Comparison of ENCODE assay signal across 18 cellular contexts in genomic region chr1:184826001-184826400, GRCh38.
DNase-seq lines count a peak whose midpoint lies in the region; ATAC-seq and TF ChIP-seq lines count a peak whose summit lies in the region.
"Had no signal": no experiment of that assay in that cellular context is flagged by ENCODE, and none has a peak within 500 bp of the region (broad histone marks: within the 10 kb centered on the region; RNA-seq: fewer than 3 reads in every experiment).

No MANE protein-coding gene starts in this region.

- H3K36me3 ChIP-seq in OCI-LY3 (replicated peaks; ENCODE audit: low read depth, low read length) = peaks cover 58% of the 10 kb centered on the region
- peaks cover 44% of the 10 kb centered on the region for H3K36me3 ChIP-seq in right atrium auricular region
- no peaks in the 10 kb centered on the region for H3K36me3 ChIP-seq in thyroid gland

- ATAC-seq in activated naive CD8-positive, alpha-beta T cell treated with anti-CD3 and anti-CD28 coated beads, Interleukin-2, amount 50 U/mL, for 24 hours = peak; percentile 80
- ATAC-seq: esophagus mucosa, GM23338 had no signal

- no peaks in the 10 kb centered on the region for H3K27me3 Mint-ChIP-seq in activated naive CD8-positive, alpha-beta T cell treated with anti-CD3 and anti-CD28 coated beads, Interleukin-2, amount 50 U/mL, for 24 hours
- no peaks in the 10 kb centered on the region for H3K27me3 Mint-ChIP-seq in activated naive CD8-positive, alpha-beta T cell treated with anti-CD3 and anti-CD28 coated beads for 36 hours
- H3K27me3 Mint-ChIP-seq: CD4-positive, alpha-beta T cell had no signal

- peak overlapping the region; percentile 46; the same call in 1 of the 2 replicates for H3K9ac ChIP-seq in OCI-LY3 (ENCODE audit: low read length)

- H3K27me3 ChIP-seq in OCI-LY3 (ENCODE audit: low read depth, low read length) (no peaks in the 10 kb centered on the region), right atrium auricular region (no peaks in the 10 kb centered on the region), thyroid gland (no peaks in the 10 kb centered on the region)

- no peak overlapping the region for H2AFZ ChIP-seq in OCI-LY3 (ENCODE audit: low read depth, low read length)
- H2AFZ ChIP-seq: GM23338 had no signal

- 70 to 74% methylated on average over 5 of the region's 5 CpGs for WGBS in thyroid gland, 2 donors

- H4K20me1 ChIP-seq in OCI-LY3 (ENCODE audit: insufficient read depth, low read length) = no peaks in the 10 kb centered on the region

- TF ChIP-seq CTCF in OCI-LY3 (IDR thresholded peaks at IDR 0.05; ENCODE audit: low read depth, low read length) (no peak), right atrium auricular region (IDR thresholded peaks at IDR 0.05) (no peak), thyroid gland (IDR thresholded peaks at IDR 0.05) (no peak)

- peak overlapping the region; percentile 55 for H3K4me2 ChIP-seq in OCI-LY3 (ENCODE audit: low read length)
- H3K4me2 ChIP-seq: GM23338 had no signal

- peaks cover 66% of the 10 kb centered on the region for H3K4me1 ChIP-seq in OCI-LY3 (ENCODE audit: low read length)
- peaks cover 0 to 57% of the 10 kb centered on the region in 2 donors for H3K4me1 ChIP-seq in right atrium auricular region
- H3K4me1 ChIP-seq in thyroid gland = peaks cover 44 to 56% of the 10 kb centered on the region in 2 donors

- H3K9me3 ChIP-seq in OCI-LY3 (ENCODE audit: insufficient read depth, low read length) (no peaks in the 10 kb centered on the region), right atrium auricular region (no peaks in the 10 kb centered on the region), thyroid gland (no peaks in the 10 kb centered on the region)

- peaks cover 13% of the 10 kb centered on the region; the same call in 1 of the 2 replicates for H3K79me2 ChIP-seq in OCI-LY3 (ENCODE audit: low read length)

- intact Hi-C loops in thyroid gland (cut with DNase I) = no loop called here

- peaks cover 38% of the 10 kb centered on the region for H3K4me1 Mint-ChIP-seq in activated naive CD8-positive, alpha-beta T cell treated with anti-CD3 and anti-CD28 coated beads, Interleukin-2, amount 50 U/mL, for 24 hours
- H3K4me1 Mint-ChIP-seq in activated naive CD8-positive, alpha-beta T cell treated with anti-CD3 and anti-CD28 coated beads for 36 hours = peaks cover 16% of the 10 kb centered on the region

- no peaks in the 10 kb centered on the region for H3K9me3 Mint-ChIP-seq in activated naive CD8-positive, alpha-beta T cell treated with anti-CD3 and anti-CD28 coated beads, Interleukin-2, amount 50 U/mL, for 24 hours
- no peaks in the 10 kb centered on the region for H3K9me3 Mint-ChIP-seq in activated naive CD8-positive, alpha-beta T cell treated with anti-CD3 and anti-CD28 coated beads for 36 hours
- H3K9me3 Mint-ChIP-seq: CD4-positive, alpha-beta T cell; GM23338; T-helper 1 cell treated with Interleukin-12 subunit alpha and Interleukin-12 subunit beta and Interleukin-4 antibody, amounts not matched to agents 30 μg/mL and 1 μg/mL, for 36 hours had no signal

- H3K27ac Mint-ChIP-seq in activated naive CD8-positive, alpha-beta T cell treated with anti-CD3 and anti-CD28 coated beads, Interleukin-2, amount 50 U/mL, for 24 hours = peak overlapping the region; percentile 86
- H3K27ac Mint-ChIP-seq in activated naive CD8-positive, alpha-beta T cell treated with anti-CD3 and anti-CD28 coated beads for 36 hours = no peak overlapping the region
- H3K27ac Mint-ChIP-seq: CD4-positive, alpha-beta T cell; GM23338; T-helper 1 cell treated with Interleukin-12 subunit alpha and Interleukin-12 subunit beta and Interleukin-4 antibody, amounts not matched to agents 30 μg/mL and 1 μg/mL, for 36 hours had no signal

- peak overlapping the region; percentile 0; the same call in 1 of the 2 replicates for H3K4me3 ChIP-seq in OCI-LY3 (ENCODE audit: low read length)
- no peak overlapping the region for H3K4me3 ChIP-seq in right atrium auricular region
- no peak overlapping the region for H3K4me3 ChIP-seq in thyroid gland (replicated peaks in 1 of 3)
- H3K4me3 ChIP-seq: GM23338 had no signal

- peak overlapping the region; percentile 33 for H3K4me3 Mint-ChIP-seq in activated naive CD8-positive, alpha-beta T cell treated with anti-CD3 and anti-CD28 coated beads, Interleukin-2, amount 50 U/mL, for 24 hours
- H3K4me3 Mint-ChIP-seq in activated naive CD8-positive, alpha-beta T cell treated with anti-CD3 and anti-CD28 coated beads for 36 hours = no peak overlapping the region
- H3K4me3 Mint-ChIP-seq: CD4-positive, alpha-beta T cell; GM23338; T-helper 1 cell treated with Interleukin-12 subunit alpha and Interleukin-12 subunit beta and Interleukin-4 antibody, amounts not matched to agents 30 μg/mL and 1 μg/mL, for 36 hours had no signal

- DNase-seq in activated naive CD8-positive, alpha-beta T cell treated with anti-CD3 and anti-CD28 coated beads, Interleukin-2, amount 50 U/mL, for 24 hours = no peak
- no peak for DNase-seq in activated naive CD8-positive, alpha-beta T cell treated with anti-CD3 and anti-CD28 coated beads for 36 hours
- DNase-seq in right atrium auricular region (ENCODE audit: low spot score) (no peak), thyroid gland (peak; percentile 30 to 35), islet precursor cell (no peak), NCI-H2107 (lab: John Stamatoyannopoulos, UW) (no peak)
- DNase-seq in activated T-cell treated with anti-CD3 and anti-CD28 coated beads, Interleukin-2, amount 50 U/mL, for 1 hour = no peak
- DNase-seq: activated CD4-positive, CD25-positive, alpha-beta regulatory T cell treated with anti-CD3 and anti-CD28 coated beads, Interleukin-2, amount 50 U/mL, for 72 hours; activated CD8-positive, alpha-beta memory T cell treated with anti-CD3 and anti-CD28 coated beads, Interleukin-2, amount 50 U/mL, for 48 hours; CD4-positive, alpha-beta T cell; NCI-H1930; NCI-H82; stimulated activated CD4-positive, alpha-beta T cell treated with anti-CD3 and anti-CD28 coated beads, Interleukin-1b, Interleukin-23, amount 100 ng/mL, for 48 hours had no signal

- H3K27ac ChIP-seq in OCI-LY3 (ENCODE audit: low read length) (peak overlapping the region; percentile 82), right atrium auricular region (peak overlapping the region; percentile 68 to 93), thyroid gland (peak overlapping the region; percentile 38 to 98 (median 98))
- H3K27ac ChIP-seq: RWPE1 had no signal

- TF ChIP-seq POLR2A in thyroid gland (IDR thresholded peaks at IDR 0.05) = no peak

- H3K36me3 Mint-ChIP-seq in activated naive CD8-positive, alpha-beta T cell treated with anti-CD3 and anti-CD28 coated beads, Interleukin-2, amount 50 U/mL, for 24 hours (ENCODE audit: low read depth) = peaks cover 10% of the 10 kb centered on the region
- no peaks in the 10 kb centered on the region for H3K36me3 Mint-ChIP-seq in activated naive CD8-positive, alpha-beta T cell treated with anti-CD3 and anti-CD28 coated beads for 36 hours

Comparison
In these comparisons a context has a peak if more than half of its experiments do, and no peak if none do; other contexts are left out.
1. DNase-seq: peak in thyroid gland (2 of 2); none in activated naive CD8-positive, alpha-beta T cell treated with anti-CD3 and anti-CD28 coated beads, Interleukin-2, amount 50 U/mL, for 24 hours (single experiment), activated naive CD8-positive, alpha-beta T cell treated with anti-CD3 and anti-CD28 coated beads for 36 hours (single experiment), right atrium auricular region (single experiment), islet precursor cell (single experiment), NCI-H2107 (single experiment) and activated T-cell treated with anti-CD3 and anti-CD28 coated beads, Interleukin-2, amount 50 U/mL, for 1 hour (single experiment).
2. Peak in every context shown above with its lines, with median percentiles within 50 percentile points of each other: H3K27ac ChIP-seq.